In genomic region chr15:69914960-69915359, GRCh38 we compare ENCODE assay signal across 30 cellular contexts.
DNase-seq lines count a peak whose midpoint lies in the region; ATAC-seq and TF ChIP-seq lines count a peak whose summit lies in the region.
"Had no signal": no experiment of that assay in that cellular context is flagged by ENCODE, and none has a peak within 500 bp of the region (broad histone marks: within the 10 kb centered on the region; RNA-seq: fewer than 3 reads in every experiment).

No MANE protein-coding gene starts in this region.

- no peak overlapping the region for H3K27ac ChIP-seq in BLaER1 treated with 17β-estradiol and CSF1 and Interleukin-3, amounts not matched to agents 10 nM and 100 nM
- H3K27ac ChIP-seq in HL-60 (replicated peaks) (peak overlapping the region; percentile 41), coronary artery (no peak overlapping the region), right lobe of liver (no peak overlapping the region)
- H3K27ac ChIP-seq: breast epithelium, C4-2B, epithelial cell of prostate, lower lobe of right lung, psoas muscle, SJSA1, upper lobe of left lung had no signal

- TF ChIP-seq CTCF in HL-60 (IDR thresholded peaks at IDR 0.05; ENCODE audit: insufficient read depth, low read length), result no peak
- no peak for TF ChIP-seq CTCF in coronary artery (IDR thresholded peaks at IDR 0.05)
- TF ChIP-seq CTCF in right lobe of liver (IDR thresholded peaks at IDR 0.05), result no peak

- H4K20me1 ChIP-seq in BLaER1 treated with 17β-estradiol and CSF1 and Interleukin-3, amounts not matched to agents 10 nM and 100 nM, result no peaks in the 10 kb centered on the region; a peak in 1 of 22 replicates

- H3K9me3 ChIP-seq in BLaER1 treated with 17β-estradiol and CSF1 and Interleukin-3, amounts not matched to agents 10 nM and 100 nM (replicated peaks in 1 of 11), result peaks cover 0 to 2% (median 0%) of the 10 kb centered on the region in 11 experiments; a peak in 1 of 22 replicates
- H3K9me3 ChIP-seq in right lobe of liver, result no peaks in the 10 kb centered on the region
- H3K9me3 ChIP-seq: breast epithelium, Caco-2, lower lobe of right lung, psoas muscle, SJSA1, upper lobe of left lung had no signal

- TF ChIP-seq POLR2A in right lobe of liver (IDR thresholded peaks at IDR 0.05), result no peak

- no peak overlapping the region for H3K9ac ChIP-seq in BLaER1 treated with 17β-estradiol and CSF1 and Interleukin-3, amounts not matched to agents 10 nM and 100 nM

- no peaks in the 10 kb centered on the region for H3K27me3 ChIP-seq in BLaER1 treated with 17β-estradiol and CSF1 and Interleukin-3, amounts not matched to agents 10 nM and 100 nM
- H3K27me3 ChIP-seq in HL-60 (ENCODE audit: insufficient read depth, poor library complexity, severe bottlenecking) (no peaks in the 10 kb centered on the region), right lobe of liver (no peaks in the 10 kb centered on the region)
- H3K27me3 ChIP-seq: breast epithelium, SJSA1, upper lobe of left lung had no signal

- intact Hi-C loops in right lobe of liver (cut with DNase I), result no loop called here

- no peak overlapping the region for H3K4me3 ChIP-seq in BLaER1 treated with 17β-estradiol and CSF1 and Interleukin-3, amounts not matched to agents 10 nM and 100 nM
- H3K4me3 ChIP-seq in HL-60 (replicated peaks; ENCODE audit: insufficient read depth, low read length) (no peak overlapping the region), coronary artery (no peak overlapping the region), right lobe of liver (no peak overlapping the region)
- H3K4me3 ChIP-seq: breast epithelium, lower lobe of right lung, psoas muscle, SJSA1, upper lobe of left lung had no signal

- DNase-seq in HL-60 (ENCODE audit: low read depth in 1 of 2, low spot score in 1 of 2) (peak; percentile 37 to 51), NOMO-1 treated with DMSO at 0.1 percent for 48 hours (lab: John Stamatoyannopoulos, UW; ENCODE audit: unreplicated experiment) (peak; percentile 65), coronary artery (ENCODE audit: low spot score) (peak; percentile 54), NCI-H1436 (lab: John Stamatoyannopoulos, UW) (no peak), right lobe of liver (no peak), NCI-H82 treated with DMSO at 0.1 percent for 48 hours (lab: John Stamatoyannopoulos, UW; ENCODE audit: unreplicated experiment) (no peak)
- DNase-seq: activated B cell treated with CpG ODN at 0.5 μM for 24 hours; activated CD4-positive, alpha-beta T cell treated with anti-CD3 and anti-CD28 coated beads, Interleukin-2, amount 10 ng/mL, durations not matched to agents 7 days and 5 days; activated effector memory CD4-positive, alpha-beta T cell treated with Interleukin-2 at 50 U/mL for 16 hours; activated naive CD8-positive, alpha-beta T cell treated with anti-CD3 and anti-CD28 coated beads for 36 hours; activated T-cell treated with anti-CD3 and anti-CD28 coated beads, Interleukin-2, amount 50 U/mL, for 1 hour; Caco-2; DND-41; effector CD4-positive, alpha-beta T cell; GOT3; hippocampal formation; lower lobe of right lung; naive thymus-derived CD4-positive, alpha-beta T cell; NCI-H1092 treated with DMSO at 0.1 percent for 48 hours; NCI-H2081 treated with DMSO at 0.1 percent for 48 hours; psoas muscle; T-cell had no signal

- peaks cover 6 to 23% (median 13%) of the 10 kb centered on the region in 10 experiments; a peak in 18 of 20 replicates for H3K4me1 ChIP-seq in BLaER1 treated with 17β-estradiol and CSF1 and Interleukin-3, amounts not matched to agents 10 nM and 100 nM
- no peaks in the 10 kb centered on the region for H3K4me1 ChIP-seq in right lobe of liver
- H3K4me1 ChIP-seq: breast epithelium, Caco-2, lower lobe of right lung, psoas muscle, SJSA1 had no signal

- no peaks in the 10 kb centered on the region for H3K36me3 ChIP-seq in BLaER1 treated with 17β-estradiol and CSF1 and Interleukin-3, amounts not matched to agents 10 nM and 100 nM
- no peaks in the 10 kb centered on the region for H3K36me3 ChIP-seq in right lobe of liver
- H3K36me3 ChIP-seq: breast epithelium, lower lobe of right lung, SJSA1, upper lobe of left lung had no signal

- peak overlapping the region; percentile 0 to 70 (median 49); a peak in 21 of 22 replicates for H3K4me2 ChIP-seq in BLaER1 treated with 17β-estradiol and CSF1 and Interleukin-3, amounts not matched to agents 10 nM and 100 nM

- WGBS in right lobe of liver (ENCODE audit: insufficient coverage, low coverage, low lambda C conversion rate, missing lambda C conversion rate), result 13% methylated on average over 2 of the region's 2 CpGs

- no peak for ATAC-seq in HG03354 (IDR thresholded peaks at IDR 0.05; ENCODE audit: poor library complexity, severe bottlenecking, unreplicated experiment)
- no peak for ATAC-seq in right lobe of liver
- ATAC-seq: lower lobe of right lung; naive thymus-derived CD4-positive, alpha-beta T cell; psoas muscle; stimulated activated memory B cell treated with anti-CD40 and anti-IgM and Interleukin-4, amounts not matched to agents 10 μg/mL and 1 μg/mL and 100 μg/mL, for 72 hours; T-cell had no signal

Comparison
In these comparisons a context has a peak if more than half of its experiments do, and no peak if none do; other contexts are left out.
1. DNase-seq: peak in HL-60 (2 of 2), NOMO-1 treated with DMSO at 0.1 percent for 48 hours (single experiment) and coronary artery (single experiment); none in NCI-H1436 (single experiment), right lobe of liver (0 of 3) and NCI-H82 treated with DMSO at 0.1 percent for 48 hours (single experiment).